In the genomic region with DNA sequence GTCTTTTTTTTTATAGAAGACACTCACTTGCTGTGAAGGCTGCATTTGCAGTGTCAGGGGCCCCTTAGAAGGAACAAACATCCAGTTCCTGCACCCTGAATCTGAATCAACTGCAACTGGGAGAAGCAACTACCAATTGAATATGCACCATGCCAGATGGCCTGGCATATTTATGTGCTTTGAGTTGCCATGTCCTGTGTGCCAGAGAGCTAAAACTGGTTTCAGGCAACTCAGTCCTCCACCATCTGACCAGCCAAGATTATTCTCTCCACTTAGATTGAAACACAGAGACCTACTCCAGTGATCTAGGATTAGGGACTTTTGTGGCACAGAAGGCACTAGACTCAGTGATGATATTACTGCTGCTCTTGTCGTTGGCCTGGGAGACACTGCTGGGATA, we compare ENCODE assay signal across 26 cellular contexts.
"Had no signal": no experiment of that assay in that cellular context is flagged by ENCODE, and none has a peak within 500 bp of the region (broad histone marks: within the 10 kb centered on the region; RNA-seq: fewer than 3 reads in every experiment).

No MANE protein-coding gene starts in this region.

- H3K4me1 ChIP-seq: parathyroid adenoma, psoas muscle, right lobe of liver, spleen, testis, tibial artery, transverse colon, upper lobe of right lung, uterus had no signal

- DNase-seq: naive thymus-derived CD4-positive, alpha-beta T cell; natural killer cell; occipital lobe; ovary; psoas muscle; right cardiac atrium; right lobe of liver; spleen; stimulated activated CD4-positive, alpha-beta T cell treated with anti-CD3 and anti-CD28 coated beads, Interleukin-12 subunit alpha, Interleukin-12 subunit beta, amount 100 ng/mL, for 4 hours; stimulated activated CD4-positive, alpha-beta T cell treated with anti-CD3 and anti-CD28 coated beads, Interleukin-1b, Interleukin-23, amount 100 ng/mL, for 48 hours; stimulated activated CD4-positive, alpha-beta T cell treated with anti-CD3 and anti-CD28 coated beads, Interleukin-4, amount 100 ng/mL, for 1 hour; stimulated activated CD4-positive, alpha-beta T cell treated with anti-CD3 and anti-CD28 coated beads, Interleukin-4, amount 100 ng/mL, for 4 hours; stimulated activated CD8-positive, alpha-beta memory T cell treated with anti-CD3 and anti-CD28 coated beads, Interleukin-4, amount 100 ng/mL, for 48 hours; stimulated activated naive CD4-positive, alpha-beta T cell; stimulated activated naive CD8-positive, alpha-beta T cell treated with anti-CD3 and anti-CD28 coated beads, Interleukin-15, amount 100 ng/mL, for 72 hours; stimulated activated naive CD8-positive, alpha-beta T cell treated with anti-CD3 and anti-CD28 coated beads, Interleukin-15, Interleukin-2, amounts not matched to agents 100 U/mL and 50 U/mL, for 24 hours; substantia nigra; testis; tibial artery; transverse colon; upper lobe of right lung; uterus had no signal

- H3K4me3 ChIP-seq: neural progenitor cell, ovary, psoas muscle, right lobe of liver, skin epidermis, smooth muscle cell, spleen, testis, tibial artery, transverse colon, upper lobe of right lung, uterus had no signal

- H3K27ac ChIP-seq: neural progenitor cell, ovary, parathyroid adenoma, psoas muscle, right lobe of liver, skin epidermis, spleen, testis, tibial artery, transverse colon, upper lobe of right lung, uterus had no signal

- H3K9me3 ChIP-seq: ovary, psoas muscle, right lobe of liver, spleen, testis, tibial artery, transverse colon, upper lobe of right lung, uterus had no signal

- H3K36me3 ChIP-seq: neural progenitor cell, ovary, right lobe of liver, spleen, tibial artery, transverse colon, upper lobe of right lung, uterus had no signal

- H3K27me3 ChIP-seq: neural progenitor cell, ovary, right lobe of liver, testis, tibial artery, transverse colon, upper lobe of right lung, uterus had no signal
